In genomic region chr3:159025733-159026132, GRCh38 we compare ENCODE assay signal across 31 cellular contexts. TPM values are rescaled to one million over a fixed set of nuclear protein-coding genes. Genes with fewer than 3 reads are reported as not detected.
"Had no signal": no experiment of that assay in that cellular context is flagged by ENCODE, and none has a peak within 500 bp of the region (broad histone marks: within the 10 kb centered on the region; RNA-seq: fewer than 3 reads in every experiment).

No MANE protein-coding gene starts in this region.

- H3K4me3 ChIP-seq: dorsolateral prefrontal cortex, esophagus squamous epithelium, gastrocnemius medialis, neural progenitor cell, right lobe of liver, suprapubic skin, transverse colon, upper lobe of right lung, uterus had no signal

- H3K36me3 Mint-ChIP-seq: neural progenitor cell had no signal

- H3K79me2 ChIP-seq: parathyroid adenoma had no signal

- H3K4me1 Mint-ChIP-seq: naive thymus-derived CD4-positive, alpha-beta T cell; nephron; neural progenitor cell; stimulated activated naive CD8-positive, alpha-beta T cell treated with anti-CD3 and anti-CD28 coated beads, Interleukin-15, amount 100 ng/mL, for 72 hours had no signal

- DNase-seq: dorsolateral prefrontal cortex; effector CD4-positive, alpha-beta T cell; erythroblast; esophagus squamous epithelium; gastrocnemius medialis; head of caudate nucleus; kidney; mesendoderm; midbrain; naive thymus-derived CD4-positive, alpha-beta T cell; right lobe of liver; small intestine; stimulated activated CD4-positive, alpha-beta T cell treated with anti-CD3 and anti-CD28 coated beads, Interleukin-15, amount 100 ng/mL, for 24 hours; stimulated activated CD4-positive, alpha-beta T cell treated with anti-CD3 and anti-CD28 coated beads, Interleukin-4, amount 100 ng/mL, for 1 hour; stimulated activated CD8-positive, alpha-beta memory T cell treated with anti-CD3 and anti-CD28 coated beads, Interleukin-4, amount 100 ng/mL, for 48 hours; stimulated activated naive CD4-positive, alpha-beta T cell; stimulated activated naive CD8-positive, alpha-beta T cell treated with anti-CD3 and anti-CD28 coated beads, Interleukin-15, amount 100 ng/mL, for 72 hours; transverse colon; upper lobe of right lung; uterus had no signal

- H3K4me1 ChIP-seq: esophagus squamous epithelium, gastrocnemius medialis, neural progenitor cell, parathyroid adenoma, right lobe of liver, suprapubic skin, transverse colon, upper lobe of right lung, uterus had no signal

- H3K9ac ChIP-seq: neural progenitor cell, parathyroid adenoma had no signal

- H2AFZ ChIP-seq: neural progenitor cell, parathyroid adenoma had no signal

- H3K9me3 Mint-ChIP-seq: nephron; stimulated activated naive CD8-positive, alpha-beta T cell treated with anti-CD3 and anti-CD28 coated beads, Interleukin-15, amount 100 ng/mL, for 72 hours had no signal

- H3K36me3 ChIP-seq: esophagus squamous epithelium, gastrocnemius medialis, neural progenitor cell, right lobe of liver, suprapubic skin, transverse colon, upper lobe of right lung, uterus had no signal

- H3K4me2 ChIP-seq: neural progenitor cell had no signal

- H3K27ac ChIP-seq: dorsolateral prefrontal cortex, esophagus squamous epithelium, gastrocnemius medialis, neural progenitor cell, parathyroid adenoma, right lobe of liver, suprapubic skin, transverse colon, upper lobe of right lung, uterus had no signal

- H3K27me3 Mint-ChIP-seq: progenitor cell of endocrine pancreas; stimulated activated naive CD8-positive, alpha-beta T cell treated with anti-CD3 and anti-CD28 coated beads, Interleukin-15, amount 100 ng/mL, for 72 hours had no signal

- H3K27me3 ChIP-seq: esophagus squamous epithelium, gastrocnemius medialis, neural progenitor cell, right lobe of liver, suprapubic skin, transverse colon, upper lobe of right lung, uterus had no signal

- ATAC-seq: gastrocnemius medialis; left lobe of liver; naive thymus-derived CD4-positive, alpha-beta T cell; right lobe of liver; stimulated activated naive CD8-positive, alpha-beta T cell treated with anti-CD3 and anti-CD28 coated beads, Interleukin-15, amount 100 ng/mL, for 72 hours; upper lobe of right lung had no signal

- H3K9me3 ChIP-seq: gastrocnemius medialis, right lobe of liver, uterus had no signal

- H3K27ac Mint-ChIP-seq: naive thymus-derived CD4-positive, alpha-beta T cell; neural progenitor cell; progenitor cell of endocrine pancreas; stimulated activated naive CD8-positive, alpha-beta T cell treated with anti-CD3 and anti-CD28 coated beads, Interleukin-15, amount 100 ng/mL, for 72 hours had no signal

- H3K4me3 Mint-ChIP-seq: naive thymus-derived CD4-positive, alpha-beta T cell; nephron; neural progenitor cell; stimulated activated naive CD8-positive, alpha-beta T cell treated with anti-CD3 and anti-CD28 coated beads, Interleukin-15, amount 100 ng/mL, for 72 hours had no signal

RNA-seq across cellular contexts. Expression of gene IQCJ, which starts 43.4 kb away (rescaled TPM):
- total RNA-seq: esophagus squamous epithelium; gastrocnemius medialis; glomerular endothelial cell; kidney; left lobe of liver; liver; lung microvascular endothelial cell; naive thymus-derived CD4-positive, alpha-beta T cell; osteoblast; progenitor cell of endocrine pancreas; right lobe of liver; suprapubic skin; upper lobe of right lung had no signal
- polyA plus RNA-seq: liver; naive thymus-derived CD4-positive, alpha-beta T cell; small intestine; thymus had no signal
